In the genomic region with DNA sequence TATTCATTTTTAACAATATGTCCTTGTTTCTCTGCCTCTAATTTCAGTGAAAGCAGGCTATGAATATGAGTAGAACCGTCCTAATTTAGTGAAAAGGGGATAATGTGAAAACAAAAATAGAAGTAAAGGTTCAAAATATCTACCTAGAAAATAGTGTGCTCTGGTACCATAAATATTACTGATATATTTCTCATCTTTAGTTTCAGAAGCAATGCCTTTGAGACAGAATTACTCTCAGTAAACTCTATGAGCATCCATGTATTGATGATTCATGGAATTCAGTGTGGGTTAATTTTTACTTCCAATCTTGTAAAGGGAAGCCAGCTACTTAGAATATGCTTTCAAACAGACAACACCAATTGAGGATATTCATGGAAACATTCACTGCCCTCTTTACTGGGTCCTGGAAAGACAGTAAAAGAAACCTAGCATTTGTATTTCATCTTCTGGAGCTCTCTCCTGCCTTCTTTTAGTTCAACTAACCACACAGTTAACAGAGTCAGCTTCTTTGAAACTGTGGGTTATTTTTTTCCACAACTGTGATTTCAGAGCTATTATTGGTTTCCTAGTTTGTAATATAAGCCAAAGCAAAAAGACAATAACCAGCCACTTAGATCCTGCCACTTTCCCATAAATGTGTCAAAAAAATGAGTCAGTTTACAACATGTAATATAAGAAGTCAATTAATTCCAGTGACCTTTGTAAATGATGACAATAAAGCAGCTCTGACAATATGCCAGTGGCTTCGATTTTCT, we compare ENCODE assay signal across 9 cellular contexts. TPM values are rescaled to one million over a fixed set of nuclear protein-coding genes. Genes with fewer than 3 reads are reported as not detected.
DNase-seq lines count a peak whose midpoint lies in the region; ATAC-seq, FAIRE-seq and TF ChIP-seq lines count a peak whose summit lies in the region.
"Had no signal": no experiment of that assay in that cellular context is flagged by ENCODE, and none has a peak within 500 bp of the region (broad histone marks: within the 10 kb centered on the region; RNA-seq: fewer than 3 reads in every experiment).

No MANE protein-coding gene starts in this region.

- DNase-seq in T-cell = no peak
- DNase-seq in amygdala (lab: John Stamatoyannopoulos, UW) = no peak
- no peak for DNase-seq in endothelial cell (ENCODE audit: low spot score)
- DNase-seq in AG08396 (ENCODE audit: low spot score) = no peak
- DNase-seq in HTR-8/SVneo (ENCODE audit: insufficient read length, low spot score) = no peak

- H3K4me3 Mint-ChIP-seq in T-cell (peak overlapping the region; percentile 89 to 96 (median 95)), nephron (peak overlapping the region; percentile 89 to 96 (median 96)), endothelial cell (ENCODE audit: unreplicated experiment) (no peak overlapping the region)
- H3K4me3 Mint-ChIP-seq: dendritic cell treated with granulocyte-macrophage colony-stimulating factor and Interleukin-4, amounts not matched to agents 40 ng/mL and 50 ng/mL, for 4 days had no signal

- CTCF ChIA-PET in T-cell (lab: Charles Lee) = interaction anchor here (0.5 to 2.1 kb wide), 5 partner anchors 9 to 470 kb away, joined by 3 to 12 read pairs (median 3); a partner anchor contains a TSS

- TF ChIP-seq CTCF in nephron (IDR thresholded peaks at IDR 0.05; ENCODE audit: unreplicated experiment in 3 of 3) (no peak), endothelial cell (IDR thresholded peaks at IDR 0.05; ENCODE audit: unreplicated experiment) (no peak)

- peaks cover 7% of the 10 kb centered on the region for H3K36me3 Mint-ChIP-seq in T-cell
- H3K36me3 Mint-ChIP-seq in nephron (ENCODE audit: low read depth) = no peaks in the 10 kb centered on the region
- H3K36me3 Mint-ChIP-seq in endothelial cell (ENCODE audit: low read depth, unreplicated experiment) = no peaks in the 10 kb centered on the region

- POLR2A ChIA-PET in T-cell (lab: Charles Lee) = interaction anchor here in 1 of 2 donors (0.5 to 0.7 kb wide), 2 partner anchors 9 to 797 kb away, joined by 3 read pairs; no protein-coding TSS in a partner anchor

- FAIRE-seq in HTR-8/SVneo (lab: Jason Lieb, UNC) = no peak

- ATAC-seq in GM18909 (IDR thresholded peaks at IDR 0.05; ENCODE audit: poor library complexity, unreplicated experiment) (peak; percentile 68), HG02798 (IDR thresholded peaks at IDR 0.05; ENCODE audit: poor library complexity, unreplicated experiment) (peak; percentile 41), T-cell (replicated peaks in 1 of 4) (peak in 2 of 4 experiments; percentile 11 to 24)

- no peaks in the 10 kb centered on the region for H3K27me3 Mint-ChIP-seq in T-cell
- no peaks in the 10 kb centered on the region for H3K27me3 Mint-ChIP-seq in nephron (ENCODE audit: low read depth)
- H3K27me3 Mint-ChIP-seq in endothelial cell (ENCODE audit: unreplicated experiment) = peaks cover 1% of the 10 kb centered on the region
- H3K27me3 Mint-ChIP-seq: dendritic cell treated with granulocyte-macrophage colony-stimulating factor and Interleukin-4, amounts not matched to agents 40 ng/mL and 50 ng/mL, for 4 days had no signal

- H3K4me1 Mint-ChIP-seq in T-cell = peaks cover 51 to 72% (median 56%) of the 10 kb centered on the region in 3 donors
- peaks cover 52% of the 10 kb centered on the region for H3K4me1 Mint-ChIP-seq in nephron
- peaks cover 9% of the 10 kb centered on the region for H3K4me1 Mint-ChIP-seq in endothelial cell (ENCODE audit: unreplicated experiment)

- H3K9me3 Mint-ChIP-seq in T-cell (no peaks in the 10 kb centered on the region), nephron (no peaks in the 10 kb centered on the region), endothelial cell (ENCODE audit: unreplicated experiment) (no peaks in the 10 kb centered on the region)
- H3K9me3 Mint-ChIP-seq: dendritic cell treated with granulocyte-macrophage colony-stimulating factor and Interleukin-4, amounts not matched to agents 40 ng/mL and 50 ng/mL, for 4 days had no signal

- H3K27ac Mint-ChIP-seq in T-cell = peak overlapping the region; percentile 95
- H3K27ac Mint-ChIP-seq in nephron = peak overlapping the region; percentile 30 to 97 (median 88)
- H3K27ac Mint-ChIP-seq in endothelial cell (ENCODE audit: unreplicated experiment) = no peak overlapping the region

RNA-seq across cellular contexts. Expression of a gene that starts 1.7 kb away (rescaled TPM):
- total RNA-seq in T-cell = 100 to 1,000 TPM in 1 of 5 donors, 10 to 100 TPM in 4; 18.5 to 106 (median 52.3) TPM
- not detected for total RNA-seq in endothelial cell (ENCODE audit: unreplicated experiment)

Comparison
In these comparisons a context has a peak if more than half of its experiments do, and no peak if none do; other contexts are left out.
1. RNA of a gene that starts 1.7 kb away (total RNA-seq): 18.5 to 106 TPM in T-cell; not detected in endothelial cell (single experiment); every median in the first group is over 10 times any median in the second.